ENCODE assay signal across 1 cellular context in genomic region chr7:5423272-5423843, GRCh38.
TF ChIP-seq lines count a peak whose summit lies in the region.

Gene TNRC18 (minus strand): TSS chr7:5423834. CDS start chr7:5421246, 2,588 bp downstream.

TF ChIP-seq in K562, 482 proteins besides CTCF, POLR2A, EP300 and RAD21 (continued from another document):
- TF ChIP-seq HMGN3 (IDR thresholded peaks at IDR 0.05; ENCODE audit: borderline replicate concordance, extremely low read depth, insufficient read length, low read depth, low read length) = peak; percentile 33
- no peak for TF ChIP-seq MEIS2 (IDR thresholded peaks at IDR 0.05; ENCODE audit: partially characterized antibody)
- peak; percentile 84 for TF ChIP-seq POLR2G (IDR thresholded peaks at IDR 0.05; ENCODE audit: low read depth, low read length)
- TF ChIP-seq ZBTB5 (IDR thresholded peaks at IDR 0.05) = no peak
- peak; percentile 20; the same call in 1 of the 2 replicates for TF ChIP-seq ETS1 (conservative IDR thresholded peaks at IDR 0.05; ENCODE audit: control insufficient read depth, low read depth, low read length)
- peak; percentile 80; the same call in 1 of the 2 replicates for TF ChIP-seq ZBTB7A (IDR thresholded peaks at IDR 0.05; ENCODE audit: borderline replicate concordance, control insufficient read depth, low read depth, low read length)
- no peak for TF ChIP-seq ZNF217 (CRISPR knock-in tag; IDR thresholded peaks at IDR 0.05)
- peak in 1 of 2 experiments; percentile 55; a peak in 2 of 4 replicates for TF ChIP-seq SRF (CRISPR knock-in tag; IDR thresholded peaks at IDR 0.05)
- TF ChIP-seq ZNF707 (CRISPR knock-in tag; conservative IDR thresholded peaks at IDR 0.05) = 0 out of 2 replicates have a peak, but pooled peaks have one; percentile 8
- TF ChIP-seq MAZ (CRISPR knock-in tag; conservative IDR thresholded peaks at IDR 0.05 in 1 of 2, IDR thresholded peaks at IDR 0.05 in 1 of 2) = peak in 1 of 2 experiments; percentile 40; a peak in 2 of 4 replicates
- peak; percentile 12 for TF ChIP-seq RBBP5 (IDR thresholded peaks at IDR 0.05; ENCODE audit: borderline replicate concordance, insufficient read depth, low read length, poor library complexity, severe bottlenecking)
- TF ChIP-seq ATF4 (CRISPR knock-in tag; IDR thresholded peaks at IDR 0.05) = peak; percentile 49; the same call in 1 of the 2 replicates
- TF ChIP-seq ZNF696 (CRISPR knock-in tag; conservative IDR thresholded peaks at IDR 0.05) = no peak
- peak in 1 of 2 experiments; percentile 29 for TF ChIP-seq E2F6 (IDR thresholded peaks at IDR 0.05; ENCODE audit: borderline replicate concordance in 1 of 2, extremely low read depth in 1 of 2, insufficient read depth in 1 of 2, insufficient read length in 1 of 2, low read depth in 1 of 2, low read length in 1 of 2, poor library complexity in 1 of 2, severe bottlenecking in 1 of 2)
- no peak for TF ChIP-seq PPARD (CRISPR knock-in tag; IDR thresholded peaks at IDR 0.05)
- TF ChIP-seq U2AF1 (optimal IDR thresholded peaks at IDR 0.05; ENCODE audit: low read depth, low read length) = no peak
- peak; percentile 59 for TF ChIP-seq CXXC5 (CRISPR knock-in tag; IDR thresholded peaks at IDR 0.05)
- 0 out of 2 replicates have a peak, but pooled peaks have one; percentile 19 for TF ChIP-seq ZNF444 (CRISPR knock-in tag; IDR thresholded peaks at IDR 0.05)
- no peak for TF ChIP-seq STAG1 (CRISPR knock-in tag; IDR thresholded peaks at IDR 0.05; ENCODE audit: borderline replicate concordance)
- 0 out of 2 replicates have a peak, but pooled peaks have one; percentile 23 for TF ChIP-seq SIN3B (IDR thresholded peaks at IDR 0.05; ENCODE audit: low read depth)
- peak; percentile 71 for TF ChIP-seq RB1 (IDR thresholded peaks at IDR 0.05; ENCODE audit: low read depth)
- peak; percentile 17 for TF ChIP-seq TBP (optimal IDR thresholded peaks at IDR 0.05; ENCODE audit: low read depth, low read length)
- 0 out of 6 replicates have a peak, but pooled peaks of 1 of the 3 experiments have one; percentile 31 for TF ChIP-seq ZBTB11 (CRISPR knock-in tag; IDR thresholded peaks at IDR 0.05)
- TF ChIP-seq ZNF384 (IDR thresholded peaks at IDR 0.05; ENCODE audit: low read depth, low read length) = peak; percentile 92; the same call in 1 of the 2 replicates
- TF ChIP-seq ZNF175 (CRISPR knock-in tag; IDR thresholded peaks at IDR 0.05; ENCODE audit: low read depth) = no peak
- TF ChIP-seq ZNF717 (CRISPR knock-in tag; IDR thresholded peaks at IDR 0.05) = no peak
- TF ChIP-seq UBTF (IDR thresholded peaks at IDR 0.05; ENCODE audit: borderline replicate concordance in 1 of 2, low read depth in 2 of 2, low read length in 2 of 2) = peak; percentile 41 to 72; a peak in 1 of 4 replicates
- TF ChIP-seq SIN3A (IDR thresholded peaks at IDR 0.05; ENCODE audit: borderline replicate concordance in 2 of 2, control insufficient read depth in 1 of 2, low read depth in 2 of 2, low read length in 2 of 2) = peak in 1 of 2 experiments; percentile 48; a peak in 1 of 4 replicates
- 0 out of 2 replicates have a peak, but pooled peaks have one; percentile 21 for TF ChIP-seq MTA3 (IDR thresholded peaks at IDR 0.05; ENCODE audit: borderline replicate concordance)
- peak; percentile 24 for TF ChIP-seq CHD1 (IDR thresholded peaks at IDR 0.05; ENCODE audit: low read length)
- TF ChIP-seq KDM2B (CRISPR knock-in tag; IDR thresholded peaks at IDR 0.05) = 0 out of 2 replicates have a peak, but pooled peaks have one; percentile 63
- TF ChIP-seq THAP12 (CRISPR knock-in tag; IDR thresholded peaks at IDR 0.05) = 0 out of 2 replicates have a peak, but pooled peaks have one; percentile 38
- no peak for TF ChIP-seq RCOR1 (IDR thresholded peaks at IDR 0.05; ENCODE audit: borderline replicate concordance in 1 of 2, low read depth in 2 of 2, low read length in 2 of 2)
- peak; percentile 64 for TF ChIP-seq RBFOX2 (IDR thresholded peaks at IDR 0.05; ENCODE audit: low read depth, low read length)
- 0 out of 4 replicates have a peak, but pooled peaks of 1 of the 2 experiments have one; percentile 24 for TF ChIP-seq MNT (conservative IDR thresholded peaks at IDR 0.05)
- TF ChIP-seq MXD1 (CRISPR knock-in tag; IDR thresholded peaks at IDR 0.05; ENCODE audit: borderline replicate concordance, poor library complexity, severe bottlenecking) = no peak
- TF ChIP-seq HNRNPL (IDR thresholded peaks at IDR 0.05; ENCODE audit: low read depth, low read length) = no peak
- TF ChIP-seq L3MBTL2 (IDR thresholded peaks at IDR 0.05) = no peak
- TF ChIP-seq CEBPB (tag; IDR thresholded peaks at IDR 0.05) = 0 out of 2 replicates have a peak, but pooled peaks have one; percentile 22
- peak in 2 of 3 experiments; percentile 60 to 67 for TF ChIP-seq YY1 (IDR thresholded peaks at IDR 0.05; ENCODE audit: borderline replicate concordance in 1 of 3, control insufficient read depth in 1 of 3, extremely low read depth in 1 of 3, insufficient read depth in 3 of 3, insufficient read length in 1 of 3, insufficient replicate concordance in 2 of 3, low read depth in 1 of 3, low read length in 2 of 3)
- peak; percentile 31; the same call in 1 of the 2 replicates for TF ChIP-seq PHF8 (IDR thresholded peaks at IDR 0.05; ENCODE audit: borderline replicate concordance, low read length)
- no peak for TF ChIP-seq CEBPG (CRISPR knock-in tag; IDR thresholded peaks at IDR 0.05)
- TF ChIP-seq CEBPG (tag; conservative IDR thresholded peaks at IDR 0.05 in 1 of 2, IDR thresholded peaks at IDR 0.05 in 1 of 2) = peak; percentile 65 to 69
- TF ChIP-seq NONO (IDR thresholded peaks at IDR 0.05; ENCODE audit: low read depth in 2 of 2, low read length in 1 of 2) = 0 out of 4 replicates have a peak, but pooled peaks of 1 of the 2 experiments have one; percentile 10
- peak; percentile 48 for TF ChIP-seq TAF1 (IDR thresholded peaks at IDR 0.05; ENCODE audit: control insufficient read depth, extremely low read depth, insufficient read depth, low read length, severe bottlenecking)
- TF ChIP-seq SMAD4 (CRISPR knock-in tag; conservative IDR thresholded peaks at IDR 0.05) = peak; percentile 30; the same call in 1 of the 2 replicates
- 0 out of 2 replicates have a peak, but pooled peaks have one; percentile 27 for TF ChIP-seq DMBX1 (CRISPR knock-in tag; IDR thresholded peaks at IDR 0.05; ENCODE audit: borderline replicate concordance)
- TF ChIP-seq ZC3H11A (IDR thresholded peaks at IDR 0.05; ENCODE audit: low read depth, low read length) = no peak
TF ChIP-seq in K562: peak in this region for 35.
